In genomic region chr9:114718801-114719221, GRCh38 we compare ENCODE assay signal across 8 cellular contexts. TPM values are rescaled to one million over a fixed set of nuclear protein-coding genes. Genes with fewer than 3 reads are reported as not detected.
A peak's percentile ranks its signal among the peaks of the same experiment; 100 is the strongest.
DNase-seq lines count a peak whose midpoint lies in the region; FAIRE-seq and TF ChIP-seq lines count a peak whose summit lies in the region.

No MANE protein-coding gene starts in this region.

- FAIRE-seq in bronchial epithelial cell (lab: Jason Lieb, UNC) = peak; percentile 82

- no CpG with 5 or more reads among the region's 8 CpGs for WGBS in mesendoderm (ENCODE audit: extremely low coverage, insufficient coverage, low lambda C conversion rate)

- H3K4me1 ChIP-seq in mesendoderm (ENCODE audit: control insufficient read depth, low read depth, low read length) = no peaks in the 10 kb centered on the region
- H3K4me1 ChIP-seq in uterus = no peaks in the 10 kb centered on the region

- H3K18ac ChIP-seq in mesendoderm (ENCODE audit: low read length) = no peak overlapping the region

- H3K27me3 ChIP-seq in bronchial epithelial cell (ENCODE audit: control insufficient read depth, insufficient read depth, low read length) (no peaks in the 10 kb centered on the region), mesendoderm (ENCODE audit: insufficient read depth, low read length, poor library complexity) (no peaks in the 10 kb centered on the region), uterus (no peaks in the 10 kb centered on the region)

- no peak overlapping the region for H2AK5ac ChIP-seq in mesendoderm (ENCODE audit: low read length)

- DNase-seq in GOT3 (lab: John Stamatoyannopoulos, UW) (peak; percentile 3), T-helper 22 cell (ENCODE audit: low read depth) (peak; percentile 58), bronchial epithelial cell (ENCODE audit: low read depth) (peak; percentile 91), mesendoderm (no peak), NCI-H2171 (lab: John Stamatoyannopoulos, UW) (no peak), uterus (no peak), GM03348 (ENCODE audit: low spot score) (no peak)
- peak; percentile 92 for DNase-seq in stimulated activated CD8-positive, alpha-beta memory T cell treated with anti-CD3 and anti-CD28 coated beads, Interleukin-4, amount 100 ng/mL, for 48 hours

- TF ChIP-seq CTCF in bronchial epithelial cell (IDR thresholded peaks at IDR 0.05; ENCODE audit: insufficient read depth, low read length, severe bottlenecking) (peak; percentile 25), uterus (IDR thresholded peaks at IDR 0.05) (no peak)

- H2BK120ac ChIP-seq in mesendoderm (ENCODE audit: low read depth, low read length) = no peak overlapping the region

- no peak overlapping the region for H3K23ac ChIP-seq in mesendoderm (ENCODE audit: low read length)

- TF ChIP-seq POLR2A in uterus (IDR thresholded peaks at IDR 0.05) = no peak

- no peak overlapping the region for H3K4ac ChIP-seq in mesendoderm (ENCODE audit: low read depth, low read length)

- no peak overlapping the region for H3K56ac ChIP-seq in mesendoderm (ENCODE audit: low read length)

- no peaks in the 10 kb centered on the region for H3K79me1 ChIP-seq in mesendoderm (ENCODE audit: low read length)

- H3K27ac ChIP-seq in mesendoderm (ENCODE audit: low read depth, low read length) (no peak overlapping the region), uterus (no peak overlapping the region)

- H4K8ac ChIP-seq in mesendoderm (ENCODE audit: low read depth, low read length) = no peak overlapping the region

- H2BK5ac ChIP-seq in mesendoderm (ENCODE audit: low read length) = no peak overlapping the region

- H4K5ac ChIP-seq in mesendoderm (ENCODE audit: low read length) = no peak overlapping the region

- intact Hi-C loops in uterus (cut with DNase I; ENCODE audit: low total_unique reads) = no loop called here

- no peak overlapping the region for H3K4me3 ChIP-seq in bronchial epithelial cell (ENCODE audit: low read depth, low read length)
- no peak overlapping the region for H3K4me3 ChIP-seq in mesendoderm (ENCODE audit: low read length)
- no peak overlapping the region for H3K4me3 ChIP-seq in uterus

- H3K9ac ChIP-seq in mesendoderm (ENCODE audit: low read length) = no peak overlapping the region

- H3K9me3 ChIP-seq in uterus = no peaks in the 10 kb centered on the region

- H2BK15ac ChIP-seq in mesendoderm (replicated peaks; ENCODE audit: low read depth) = no peak overlapping the region

- H3K4me2 ChIP-seq in mesendoderm (ENCODE audit: low read length) = no peak overlapping the region

- H3K79me2 ChIP-seq in mesendoderm (ENCODE audit: control insufficient read depth, insufficient read depth, low read length) = no peaks in the 10 kb centered on the region

- H3K36me3 ChIP-seq in bronchial epithelial cell (ENCODE audit: control insufficient read depth, insufficient read depth, low read length) = no peaks in the 10 kb centered on the region
- no peaks in the 10 kb centered on the region for H3K36me3 ChIP-seq in mesendoderm (ENCODE audit: control insufficient read depth, insufficient read depth, low read length)
- H3K36me3 ChIP-seq in uterus = no peaks in the 10 kb centered on the region

RNA-seq across cellular contexts. Expression of gene TEX48, which starts 36.8 kb away (rescaled TPM):
- total RNA-seq in bronchial epithelial cell (not detected in 2 replicates), uterus (not detected)
- polyA plus RNA-seq in mesendoderm (2013, experiment 1 of 2) = not detected
- not detected for polyA plus RNA-seq in mesendoderm (2013, experiment 2 of 2)

Comparison
In these comparisons a context has a peak if more than half of its experiments do, and no peak if none do; other contexts are left out.
1. DNase-seq: peak in GOT3 (single experiment), T-helper 22 cell (single experiment), bronchial epithelial cell (single experiment) and stimulated activated CD8-positive, alpha-beta memory T cell treated with anti-CD3 and anti-CD28 coated beads, Interleukin-4, amount 100 ng/mL, for 48 hours (single experiment); none in mesendoderm (single experiment), NCI-H2171 (single experiment), uterus (0 of 2) and GM03348 (single experiment).